ENCODE assay signal across 8 cellular contexts in the genomic region with DNA sequence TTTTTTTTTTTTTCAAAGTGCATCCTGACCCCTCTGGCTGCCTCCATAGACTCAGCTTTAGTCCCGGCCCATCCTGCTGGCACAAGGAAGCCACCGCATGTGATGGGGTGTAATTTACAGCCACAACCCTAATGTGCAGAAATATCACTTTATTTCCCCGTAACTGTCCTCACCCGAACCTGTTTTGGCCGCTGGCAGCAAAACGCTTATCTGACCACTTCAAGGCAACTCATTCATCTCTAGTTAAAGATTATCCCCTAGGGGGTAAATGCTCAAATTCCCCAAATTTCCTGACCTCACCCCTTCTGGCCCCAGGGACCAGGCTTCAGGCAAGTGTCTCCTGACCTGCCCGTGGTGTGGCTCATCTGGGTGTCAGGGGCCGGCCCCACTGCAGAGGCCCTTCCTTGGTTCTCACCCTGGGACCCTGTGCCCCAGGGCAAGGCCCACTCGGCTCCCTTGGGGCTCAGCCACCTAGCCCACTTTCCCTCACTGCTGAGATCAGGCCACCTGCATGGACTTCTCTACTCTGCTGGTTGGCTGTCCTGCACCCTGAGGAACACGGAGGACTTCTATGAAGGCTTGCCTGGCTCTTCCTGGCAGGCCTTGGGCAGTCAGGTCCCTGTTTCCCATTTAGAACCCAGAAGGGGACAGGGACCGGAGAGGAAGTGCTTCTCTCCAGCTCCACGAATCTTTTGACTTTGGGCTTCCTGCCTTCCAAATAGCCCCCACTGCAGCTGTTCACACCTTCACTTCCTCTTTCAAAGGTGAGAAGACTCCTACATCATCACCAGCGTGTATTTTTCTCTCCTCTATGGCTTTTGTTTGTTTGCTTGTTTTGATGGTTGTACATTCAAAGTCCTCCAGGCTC. TPM values are rescaled to one million over a fixed set of nuclear protein-coding genes. Genes with fewer than 3 reads are reported as not detected.
A peak's percentile ranks its signal among the peaks of the same experiment; 100 is the strongest.
DNase-seq lines count a peak whose midpoint lies in the region; ATAC-seq and TF ChIP-seq lines count a peak whose summit lies in the region.

No MANE protein-coding gene starts in this region.

- peak overlapping the region; percentile 78; the same call in 1 of the 2 replicates for H2AFZ ChIP-seq in KMS-11 (ENCODE audit: low read depth)

- H3K9me3 ChIP-seq in Caco-2 (no peaks in the 10 kb centered on the region), endodermal cell (ENCODE audit: control insufficient read depth, low read length) (no peaks in the 10 kb centered on the region)

- intact Hi-C loops in Caco-2 (cut with micrococcal nuclease; ENCODE audit: unreplicated experiment): loop anchor here (2.0 kb wide), 1 partner anchor 54 kb away; a partner anchor contains a TSS

- no TSS peak for BruUV-seq in Caco-2 (replicated peaks; lab: Mats Ljungman, UMichigan)

- no peak overlapping the region for H3K4me3 ChIP-seq in Caco-2 (ENCODE audit: low read depth, low read length)
- H3K4me3 ChIP-seq in KMS-11 (IDR thresholded peaks at IDR 0.05; ENCODE audit: insufficient read depth, low read depth, low read length): no peak overlapping the region
- peak overlapping the region; percentile 46 for H3K4me3 ChIP-seq in endodermal cell (ENCODE audit: low read length)

- H4K20me1 ChIP-seq in KMS-11 (ENCODE audit: insufficient read depth): no peaks in the 10 kb centered on the region

- peaks cover 71% of the 10 kb centered on the region for H3K4me1 ChIP-seq in Caco-2
- peaks cover 12% of the 10 kb centered on the region for H3K4me1 ChIP-seq in KMS-11 (ENCODE audit: low read depth, poor library complexity, severe bottlenecking)
- H3K4me1 ChIP-seq in endodermal cell (ENCODE audit: control insufficient read depth, insufficient read depth, low read length): peaks cover 6% of the 10 kb centered on the region

- H3K79me2 ChIP-seq in KMS-11 (ENCODE audit: insufficient read depth, low read depth): no peaks in the 10 kb centered on the region

- H3K9me3 Mint-ChIP-seq in Caco-2 (ENCODE audit: unreplicated experiment): no peaks in the 10 kb centered on the region
- no peaks in the 10 kb centered on the region for H3K9me3 Mint-ChIP-seq in endodermal cell
- H3K9me3 Mint-ChIP-seq in stimulated activated effector memory CD8-positive, alpha-beta T cell treated with anti-CD3 and anti-CD28 coated beads, Interleukin-12 subunit alpha, Interleukin-12 subunit beta, amount 100 ng/mL, for 72 hours: no peaks in the 10 kb centered on the region

- CTCF ChIA-PET in Caco-2 (lab: Charles Lee): interaction anchor here (0.6 to 2.0 kb wide), 5 partner anchors 22 to 384 kb away, joined by 3 to 6 read pairs (median 3); a partner anchor contains a TSS

- no peak for TF ChIP-seq CTCF in Caco-2 (IDR thresholded peaks at IDR 0.05; ENCODE audit: insufficient read depth in 1 of 2, low read depth in 1 of 2, low read length in 1 of 2, severe bottlenecking in 1 of 2, unreplicated experiment in 1 of 2)
- no peak for TF ChIP-seq CTCF in KMS-11 (conservative IDR thresholded peaks at IDR 0.05; ENCODE audit: low read depth, low read length)
- TF ChIP-seq CTCF in endodermal cell (conservative IDR thresholded peaks at IDR 0.05): no peak

- H3K27ac Mint-ChIP-seq in Caco-2 (ENCODE audit: unreplicated experiment) (peak overlapping the region; percentile 90), endodermal cell (no peak overlapping the region)
- H3K27ac Mint-ChIP-seq in stimulated activated effector memory CD8-positive, alpha-beta T cell treated with anti-CD3 and anti-CD28 coated beads, Interleukin-12 subunit alpha, Interleukin-12 subunit beta, amount 100 ng/mL, for 72 hours: peak overlapping the region; percentile 88

- peak; percentile 80 to 89 for DNase-seq in Caco-2
- DNase-seq in endodermal cell: peak; percentile 63
- DNase-seq in stimulated activated effector memory CD8-positive, alpha-beta T cell treated with anti-CD3 and anti-CD28 coated beads, Interleukin-12 subunit alpha, Interleukin-12 subunit beta, amount 100 ng/mL, for 72 hours (ENCODE audit: low spot score in 2 of 2): peak in 1 of 2 donors; percentile 51
- no peak for DNase-seq in SHP77 treated with DMSO at 0.1 percent for 48 hours (lab: John Stamatoyannopoulos, UW)
- no peak for DNase-seq in DMS79 treated with DMSO at 0.1 percent for 48 hours (lab: John Stamatoyannopoulos, UW)
- no peak for DNase-seq in GDM1 (lab: John Stamatoyannopoulos, UW)

- ATAC-seq in GM19397 (IDR thresholded peaks at IDR 0.05; ENCODE audit: unreplicated experiment): peak; percentile 51
- peak; percentile 25 for ATAC-seq in stimulated activated effector memory CD8-positive, alpha-beta T cell treated with anti-CD3 and anti-CD28 coated beads, Interleukin-12 subunit alpha, Interleukin-12 subunit beta, amount 100 ng/mL, for 72 hours

- H3K36me3 ChIP-seq in Caco-2 (ENCODE audit: control insufficient read depth, insufficient read depth, low read length) (no peaks in the 10 kb centered on the region), KMS-11 (ENCODE audit: insufficient read depth) (no peaks in the 10 kb centered on the region), endodermal cell (ENCODE audit: control insufficient read depth, insufficient read depth, low read length) (no peaks in the 10 kb centered on the region)

- POLR2A ChIA-PET in Caco-2 (lab: Charles Lee): no interaction called here

- H3K4me2 ChIP-seq in KMS-11: peak overlapping the region; percentile 52; the same call in 1 of the 2 replicates

- H3K9ac ChIP-seq in KMS-11 (no peak overlapping the region), endodermal cell (ENCODE audit: extremely low read depth, low read length, poor library complexity, severe bottlenecking) (no peak overlapping the region)

- H3K4me3 Mint-ChIP-seq in Caco-2 (ENCODE audit: unreplicated experiment) (peak overlapping the region; percentile 56), endodermal cell (peak overlapping the region; percentile 62)
- peak overlapping the region; percentile 75 for H3K4me3 Mint-ChIP-seq in stimulated activated effector memory CD8-positive, alpha-beta T cell treated with anti-CD3 and anti-CD28 coated beads, Interleukin-12 subunit alpha, Interleukin-12 subunit beta, amount 100 ng/mL, for 72 hours

- H3K27me3 Mint-ChIP-seq in Caco-2 (ENCODE audit: insufficient read depth, unreplicated experiment) (no peaks in the 10 kb centered on the region), endodermal cell (ENCODE audit: insufficient read depth) (peaks cover 79% of the 10 kb centered on the region)

- whole genome bisulfite sequencing in endodermal cell (ENCODE audit: insufficient coverage in 1 of 2, insufficient read length in 1 of 2), 2 experiments: 69 to 73% methylated on average over 9 to 12 of the region's 13 CpGs

- peaks cover 6% of the 10 kb centered on the region for H3K36me3 Mint-ChIP-seq in Caco-2 (ENCODE audit: insufficient read depth, unreplicated experiment)
- H3K36me3 Mint-ChIP-seq in endodermal cell (ENCODE audit: low read depth): no peaks in the 10 kb centered on the region
- no peaks in the 10 kb centered on the region for H3K36me3 Mint-ChIP-seq in stimulated activated effector memory CD8-positive, alpha-beta T cell treated with anti-CD3 and anti-CD28 coated beads, Interleukin-12 subunit alpha, Interleukin-12 subunit beta, amount 100 ng/mL, for 72 hours

- H3K27me3 ChIP-seq in Caco-2 (replicated peaks; ENCODE audit: control insufficient read depth, insufficient read depth, low read length) (no peaks in the 10 kb centered on the region), KMS-11 (ENCODE audit: insufficient read depth, low read depth) (no peaks in the 10 kb centered on the region), endodermal cell (ENCODE audit: control insufficient read depth, insufficient read depth, low read length, poor library complexity, severe bottlenecking) (peaks cover 66% of the 10 kb centered on the region)

- H3K4me1 Mint-ChIP-seq in Caco-2 (ENCODE audit: low read depth, unreplicated experiment): peaks cover 60% of the 10 kb centered on the region
- peaks cover 16% of the 10 kb centered on the region for H3K4me1 Mint-ChIP-seq in endodermal cell
- H3K4me1 Mint-ChIP-seq in stimulated activated effector memory CD8-positive, alpha-beta T cell treated with anti-CD3 and anti-CD28 coated beads, Interleukin-12 subunit alpha, Interleukin-12 subunit beta, amount 100 ng/mL, for 72 hours: peaks cover 34% of the 10 kb centered on the region

- H3K27ac ChIP-seq in KMS-11: no peak overlapping the region
- no peak overlapping the region for H3K27ac ChIP-seq in endodermal cell (ENCODE audit: low read depth, low read length)

RNA-seq across cellular contexts. Expression of a gene that starts 53.3 kb away (rescaled TPM):
- 22.6 and 29.0 TPM in 2 replicates for total RNA-seq in Caco-2 (2022)
- total RNA-seq in endodermal cell: under 1 TPM; 0.53 to 0.62 TPM
- polyA plus RNA-seq in endodermal cell (2013, experiment 1 of 2): 0.85 TPM
- polyA plus RNA-seq in endodermal cell (2013, experiment 2 of 2): 0.37 TPM

Comparison
In these comparisons a context has a peak if more than half of its experiments do, and no peak if none do; other contexts are left out.
1. DNase-seq: peak in Caco-2 (2 of 2) and endodermal cell (single experiment); none in SHP77 treated with DMSO at 0.1 percent for 48 hours (single experiment), DMS79 treated with DMSO at 0.1 percent for 48 hours (single experiment) and GDM1 (single experiment).
2. RNA of a gene that starts 53.3 kb away (total RNA-seq): 22.6 to 29.0 TPM in Caco-2; 0.53 to 0.62 TPM in endodermal cell; every median in the first group is over 10 times any median in the second.
3. Peak in every context shown above with its lines, with median percentiles within 50 percentile points of each other: H3K4me3 Mint-ChIP-seq.